Comparison of ENCODE assay signal across 24 cellular contexts in the genomic region with DNA sequence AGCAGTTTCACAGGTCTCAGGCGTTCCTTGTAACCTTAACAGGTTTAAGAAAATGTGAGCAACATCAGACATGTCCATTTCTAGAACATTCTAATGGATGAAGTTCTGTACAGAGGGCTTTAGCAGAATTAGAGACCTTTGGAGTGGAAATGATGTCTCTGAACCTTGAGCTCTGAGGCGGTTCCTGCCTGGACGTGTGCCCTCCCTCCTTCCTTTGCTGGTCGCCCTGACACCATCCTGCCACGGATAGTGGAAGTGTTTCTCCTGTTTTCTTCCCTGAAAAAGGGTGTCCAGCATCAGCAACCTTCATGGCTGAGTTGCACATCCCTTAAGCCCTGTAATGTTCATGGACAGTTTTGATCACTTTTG. TPM values are rescaled to one million over a fixed set of nuclear protein-coding genes. Genes with fewer than 3 reads are reported as not detected.
DNase-seq lines count a peak whose midpoint lies in the region; ATAC-seq, FAIRE-seq and TF ChIP-seq lines count a peak whose summit lies in the region.
"Had no signal": no experiment of that assay in that cellular context is flagged by ENCODE, and none has a peak within 500 bp of the region (broad histone marks: within the 10 kb centered on the region; RNA-seq: fewer than 3 reads in every experiment).

No MANE protein-coding gene starts in this region.

- peaks cover 6% of the 10 kb centered on the region for H3K4me1 Mint-ChIP-seq in CD4-positive, alpha-beta T cell (ENCODE audit: low read depth)
- H3K4me1 Mint-ChIP-seq in activated T-helper 1 cell treated with anti-CD3 and anti-CD28 coated beads, Interleukin-12 subunit alpha, Interleukin-12 subunit beta, Interleukin-2, Interleukin-4 antibody, amounts not matched to agents 30 ng/mL and 10 ng/mL and 1 ng/mL, durations not matched to agents 14 hours and 24 hours and 36 hours (ENCODE audit: low read depth), result peaks cover 6% of the 10 kb centered on the region

- H3K36me3 Mint-ChIP-seq in CD4-positive, alpha-beta T cell (ENCODE audit: low read depth), result no peaks in the 10 kb centered on the region
- H3K36me3 Mint-ChIP-seq in activated T-helper 1 cell treated with anti-CD3 and anti-CD28 coated beads, Interleukin-12 subunit alpha, Interleukin-12 subunit beta, Interleukin-2, Interleukin-4 antibody, amounts not matched to agents 30 ng/mL and 10 ng/mL and 1 ng/mL, durations not matched to agents 14 hours and 24 hours and 36 hours (ENCODE audit: low read depth), result peaks cover 5% of the 10 kb centered on the region
- H3K36me3 Mint-ChIP-seq: naive B cell had no signal

- peaks cover 3% of the 10 kb centered on the region for H3K79me1 ChIP-seq in mesenchymal stem cell (replicated peaks; ENCODE audit: low read length, poor library complexity, severe bottlenecking)

- H3K36me3 ChIP-seq in mammary epithelial cell (ENCODE audit: insufficient read depth, low read length) (no peaks in the 10 kb centered on the region), liver (ENCODE audit: control insufficient read depth in 4 of 4, insufficient read depth in 3 of 4, low read depth in 1 of 4, low read length in 3 of 4) (peaks cover 0 to 3% (median 2%) of the 10 kb centered on the region in 4 donors), small intestine (ENCODE audit: control insufficient read depth in 2 of 2, insufficient read depth in 2 of 2, low read length in 2 of 2) (peaks cover 0 to 2% of the 10 kb centered on the region in 2 donors), mesenchymal stem cell (ENCODE audit: control insufficient read depth in 1 of 2, insufficient read depth in 2 of 2, low read depth in 1 of 2, low read length in 2 of 2) (peaks cover 8 to 29% of the 10 kb centered on the region in 2 experiments)
- H3K36me3 ChIP-seq: ovary had no signal

- H3K9me3 ChIP-seq in CD4-positive, alpha-beta T cell (ENCODE audit: control insufficient read depth, low read length), result no peaks in the 10 kb centered on the region
- H3K9me3 ChIP-seq in mammary epithelial cell (replicated peaks; ENCODE audit: insufficient read depth, low read length) (no peaks in the 10 kb centered on the region), liver (ENCODE audit: control insufficient read depth in 4 of 4, low read length in 3 of 4) (no peaks in the 10 kb centered on the region), small intestine (ENCODE audit: control insufficient read depth, low read depth) (no peaks in the 10 kb centered on the region), mesenchymal stem cell (ENCODE audit: control insufficient read depth, low read length) (no peaks in the 10 kb centered on the region)
- H3K9me3 ChIP-seq: ovary had no signal

- H3K27ac ChIP-seq in CD4-positive, alpha-beta T cell (ENCODE audit: low read depth, low read length), result no peak overlapping the region
- no peak overlapping the region for H3K27ac ChIP-seq in mammary epithelial cell (ENCODE audit: insufficient read depth, low read depth, low read length)
- peak overlapping the region; percentile 23 to 56 for H3K27ac ChIP-seq in liver (ENCODE audit: low read depth in 1 of 2, low read length in 2 of 2)
- H3K27ac ChIP-seq in small intestine (ENCODE audit: low read depth in 1 of 2, low read length in 1 of 2), result peak overlapping the region; percentile 11 to 87
- no peak overlapping the region for H3K27ac ChIP-seq in mesenchymal stem cell (ENCODE audit: low read length, poor library complexity, severe bottlenecking)
- H3K27ac ChIP-seq: C4-2B, foreskin keratinocyte, ovary, PC-9, VCaP had no signal

- peak overlapping the region; percentile 45 for H3K4me3 Mint-ChIP-seq in CD4-positive, alpha-beta T cell
- H3K4me3 Mint-ChIP-seq in activated T-helper 1 cell treated with anti-CD3 and anti-CD28 coated beads, Interleukin-12 subunit alpha, Interleukin-12 subunit beta, Interleukin-2, Interleukin-4 antibody, amounts not matched to agents 30 ng/mL and 10 ng/mL and 1 ng/mL, durations not matched to agents 14 hours and 24 hours and 36 hours, result no peak overlapping the region
- H3K4me3 Mint-ChIP-seq: activated CD4-positive, alpha-beta T cell treated with anti-CD3 and anti-CD28 coated beads, Interleukin-2, amount 10 ng/mL, durations not matched to agents 24 days and 14 days; activated T-cell treated with anti-CD3 and anti-CD28 coated beads, Interleukin-2, amount 50 U/mL, for 24 hours; brain; IgD-negative memory B cell; type B pancreatic cell had no signal

- no peaks in the 10 kb centered on the region for H3K27me3 ChIP-seq in CD4-positive, alpha-beta T cell (ENCODE audit: control insufficient read depth, insufficient read depth, low read length)
- H3K27me3 ChIP-seq in mammary epithelial cell (ENCODE audit: insufficient read depth, low read length) (no peaks in the 10 kb centered on the region), liver (ENCODE audit: control insufficient read depth in 4 of 4, insufficient read depth in 4 of 4, low read length in 3 of 4) (no peaks in the 10 kb centered on the region), small intestine (ENCODE audit: control insufficient read depth in 2 of 2, insufficient read depth in 2 of 2, low read length in 2 of 2) (no peaks in the 10 kb centered on the region), mesenchymal stem cell (ENCODE audit: control insufficient read depth in 1 of 2, insufficient read depth in 1 of 2, low read length in 2 of 2) (no peaks in the 10 kb centered on the region)
- H3K27me3 ChIP-seq: foreskin keratinocyte, ovary had no signal

- TF ChIP-seq CTCF in CD4-positive, alpha-beta T cell (IDR thresholded peaks at IDR 0.05), result no peak
- TF ChIP-seq CTCF in mammary epithelial cell (conservative IDR thresholded peaks at IDR 0.05 in 1 of 2, IDR thresholded peaks at IDR 0.05 in 1 of 2; ENCODE audit: extremely low read depth in 1 of 2, insufficient read depth in 1 of 2, low read depth in 1 of 2, low read length in 2 of 2) (no peak), liver (IDR thresholded peaks at IDR 0.05; ENCODE audit: low read depth, low read length, missing input control) (no peak)

- no TSS peak for BruUV-seq in mammary epithelial cell (replicated peaks; lab: Mats Ljungman, UMichigan)

- TF ChIP-seq RAD21 in liver (IDR thresholded peaks at IDR 0.05), result no peak

- H3K9ac ChIP-seq in mammary epithelial cell (ENCODE audit: insufficient read depth, low read length), result no peak overlapping the region
- H3K9ac ChIP-seq in liver (ENCODE audit: low read depth in 1 of 2, low read length in 2 of 2), result no peak overlapping the region
- no peak overlapping the region for H3K9ac ChIP-seq in mesenchymal stem cell (ENCODE audit: low read length)

- H3K4me1 ChIP-seq in mammary epithelial cell (ENCODE audit: insufficient read depth, low read length) (peaks cover 13% of the 10 kb centered on the region), liver (ENCODE audit: control insufficient read depth in 4 of 4, insufficient read depth in 4 of 4, low read length in 3 of 4) (peaks cover 0 to 15% (median 8%) of the 10 kb centered on the region in 4 donors), small intestine (ENCODE audit: control insufficient read depth in 2 of 2, insufficient read depth in 1 of 2, low read depth in 1 of 2, low read length in 1 of 2) (peaks cover 0 to 2% of the 10 kb centered on the region in 2 donors), mesenchymal stem cell (ENCODE audit: control insufficient read depth, insufficient read depth, low read depth, low read length) (peaks cover 11% of the 10 kb centered on the region)
- H3K4me1 ChIP-seq: foreskin keratinocyte had no signal

- no peak overlapping the region for H2AK5ac ChIP-seq in mesenchymal stem cell (ENCODE audit: low read length, severe bottlenecking)

- H3K9me3 Mint-ChIP-seq in CD4-positive, alpha-beta T cell, result no peaks in the 10 kb centered on the region
- H3K9me3 Mint-ChIP-seq in activated T-helper 1 cell treated with anti-CD3 and anti-CD28 coated beads, Interleukin-12 subunit alpha, Interleukin-12 subunit beta, Interleukin-2, Interleukin-4 antibody, amounts not matched to agents 30 ng/mL and 10 ng/mL and 1 ng/mL, durations not matched to agents 14 hours and 24 hours and 36 hours, result no peaks in the 10 kb centered on the region
- H3K9me3 Mint-ChIP-seq: type B pancreatic cell had no signal

- no peak for ATAC-seq in CD4-positive, alpha-beta T cell (ENCODE audit: poor library complexity)
- no peak for ATAC-seq in HG02798 (IDR thresholded peaks at IDR 0.05; ENCODE audit: poor library complexity, unreplicated experiment)
- ATAC-seq: foreskin keratinocyte had no signal

- no peak overlapping the region for H3K23ac ChIP-seq in mesenchymal stem cell (ENCODE audit: low read length in 2 of 2)

- H3K4me2 ChIP-seq in mammary epithelial cell (ENCODE audit: insufficient read depth, low read depth, low read length) (peak overlapping the region; percentile 65), mesenchymal stem cell (ENCODE audit: low read length, poor library complexity, severe bottlenecking) (no peak overlapping the region)
- H3K4me2 ChIP-seq: PC-9 had no signal

- dilution Hi-C loops in mammary epithelial cell (cut with HindIII; ENCODE audit: low sequenced_read_pairs), result no loop called here

- WGBS in mammary epithelial cell (ENCODE audit: low coverage, missing lambda C conversion rate), result 54% methylated on average over 4 of the region's 5 CpGs
- WGBS in liver, result 32% methylated on average over 5 of the region's 5 CpGs
- WGBS in small intestine, 3 donors, result 5 to 49% (median 35%) methylated on average over 5 of the region's 5 CpGs
- 99% methylated on average over 4 of the region's 5 CpGs for WGBS in mesenchymal stem cell

- H3K18ac ChIP-seq in mesenchymal stem cell (ENCODE audit: low read depth in 1 of 2, low read length in 2 of 2), result no peak overlapping the region

- in situ Hi-C loops in mammary epithelial cell (cut with MboI; ENCODE audit: low sequenced_read_pairs in 2 of 2) (no loop called here), G401 (cut with HindIII; ENCODE audit: low sequenced_read_pairs) (no loop called here)

- H3K14ac ChIP-seq in mesenchymal stem cell (ENCODE audit: low read length in 2 of 2), result no peak overlapping the region

- no peak for FAIRE-seq in small intestine (lab: Jason Lieb, UNC)
- FAIRE-seq: GM12891 had no signal

- no peak overlapping the region for H2BK15ac ChIP-seq in mesenchymal stem cell (ENCODE audit: low read depth, poor library complexity, severe bottlenecking)

- H2AFZ ChIP-seq in mammary epithelial cell (ENCODE audit: low read depth, low read length), result peak overlapping the region; percentile 34
- no peak overlapping the region for H2AFZ ChIP-seq in mesenchymal stem cell (ENCODE audit: low read depth, low read length)
- H2AFZ ChIP-seq: PC-9 had no signal

- no peak overlapping the region for H4K8ac ChIP-seq in mesenchymal stem cell (ENCODE audit: low read length)

- H2BK120ac ChIP-seq in mesenchymal stem cell (ENCODE audit: low read depth, low read length), result no peak overlapping the region

- no peak for DNase-seq in CD4-positive, alpha-beta T cell
- no peak for DNase-seq in mammary epithelial cell
- DNase-seq in small intestine, result peak; percentile 79
- DNase-seq in activated T-helper 1 cell treated with anti-CD3 and anti-CD28 coated beads, Interleukin-12 subunit alpha, Interleukin-12 subunit beta, Interleukin-2, Interleukin-4 antibody, amounts not matched to agents 30 ng/mL and 10 ng/mL and 1 ng/mL, durations not matched to agents 14 hours and 24 hours and 36 hours (ENCODE audit: low spot score), result no peak
- DNase-seq in G401 (ENCODE audit: low spot score), result no peak
- no peak for DNase-seq in mesenchymal stem cell
- DNase-seq: activated CD4-positive, alpha-beta T cell treated with anti-CD3 and anti-CD28 coated beads, Interleukin-2, amount 10 ng/mL, durations not matched to agents 24 days and 14 days; activated T-cell treated with anti-CD3 and anti-CD28 coated beads, Interleukin-2, amount 50 U/mL, for 24 hours; effector CD4-positive, alpha-beta T cell; EL; foreskin keratinocyte; GOT3; naive B cell; ovary; PC-9; retina had no signal

- no peak overlapping the region for H3K27ac Mint-ChIP-seq in CD4-positive, alpha-beta T cell
- no peak overlapping the region for H3K27ac Mint-ChIP-seq in activated T-helper 1 cell treated with anti-CD3 and anti-CD28 coated beads, Interleukin-12 subunit alpha, Interleukin-12 subunit beta, Interleukin-2, Interleukin-4 antibody, amounts not matched to agents 30 ng/mL and 10 ng/mL and 1 ng/mL, durations not matched to agents 14 hours and 24 hours and 36 hours
- H3K27ac Mint-ChIP-seq: activated CD4-positive, alpha-beta T cell treated with anti-CD3 and anti-CD28 coated beads, Interleukin-2, amount 10 ng/mL, durations not matched to agents 24 days and 14 days; IgD-negative memory B cell; type B pancreatic cell had no signal

- no peaks in the 10 kb centered on the region for H3K79me2 ChIP-seq in mammary epithelial cell (ENCODE audit: insufficient read depth, low read length)

- H4K20me1 ChIP-seq in mammary epithelial cell (ENCODE audit: insufficient read depth, low read length), result no peaks in the 10 kb centered on the region

- intact Hi-C loops in CD4-positive, alpha-beta T cell (cut with DNase I, micrococcal nuclease), result no loop called here
- intact Hi-C loops in mammary epithelial cell (cut with micrococcal nuclease), result no loop called here
- intact Hi-C loops in activated T-helper 1 cell treated with anti-CD3 and anti-CD28 coated beads, Interleukin-12 subunit alpha, Interleukin-12 subunit beta, Interleukin-2, Interleukin-4 antibody, amounts not matched to agents 30 ng/mL and 10 ng/mL and 1 ng/mL, durations not matched to agents 14 hours and 24 hours and 36 hours (cut with micrococcal nuclease), result no loop called here

- POLR2A ChIA-PET in CD4-positive, alpha-beta T cell (lab: Charles Lee), result interaction anchor here (1.0 to 1.5 kb wide), 2 partner anchors 18 to 55 kb away, joined by 3 to 4 read pairs; a partner anchor contains a TSS

- no peak overlapping the region for H3K4ac ChIP-seq in mesenchymal stem cell (ENCODE audit: low read depth in 1 of 2, low read length in 2 of 2)

- CTCF ChIA-PET in CD4-positive, alpha-beta T cell (lab: Charles Lee), result no interaction called here
- CTCF ChIA-PET in mammary epithelial cell (lab: Charles Lee; ENCODE audit: low non-redundant PET), result interaction anchor here (0.6 to 0.9 kb wide), 3 partner anchors 16 to 58 kb away, joined by 3 to 10 read pairs (median 5); a partner anchor contains a TSS

- no peak overlapping the region for H2BK12ac ChIP-seq in mesenchymal stem cell (ENCODE audit: low read length in 2 of 2)

- H2BK5ac ChIP-seq in mesenchymal stem cell (ENCODE audit: low read depth, low read length, poor library complexity, severe bottlenecking), result no peak overlapping the region

- H3K4me3 ChIP-seq in mammary epithelial cell (replicated peaks in 1 of 3; ENCODE audit: insufficient read depth in 1 of 3, low read depth in 2 of 3, low read length in 3 of 3) (peak overlapping the region in 1 of 3 experiments; percentile 6), liver (ENCODE audit: low read depth in 1 of 3, low read length in 3 of 3) (peak overlapping the region in 2 of 3 donors; percentile 30 to 42), small intestine (ENCODE audit: low read depth in 1 of 2, low read length in 2 of 2) (peak overlapping the region in 1 of 2 donors; percentile 38), mesenchymal stem cell (ENCODE audit: insufficient read depth in 1 of 2, low read depth in 1 of 2, low read length in 2 of 2) (no peak overlapping the region)
- H3K4me3 ChIP-seq: ovary, PC-9 had no signal

- no peak overlapping the region for H4K91ac ChIP-seq in mesenchymal stem cell (ENCODE audit: low read length)

- H3K27me3 Mint-ChIP-seq in CD4-positive, alpha-beta T cell, result no peaks in the 10 kb centered on the region
- no peaks in the 10 kb centered on the region for H3K27me3 Mint-ChIP-seq in activated T-helper 1 cell treated with anti-CD3 and anti-CD28 coated beads, Interleukin-12 subunit alpha, Interleukin-12 subunit beta, Interleukin-2, Interleukin-4 antibody, amounts not matched to agents 30 ng/mL and 10 ng/mL and 1 ng/mL, durations not matched to agents 14 hours and 24 hours and 36 hours (ENCODE audit: insufficient read depth)
- H3K27me3 Mint-ChIP-seq: activated CD4-positive, alpha-beta T cell treated with anti-CD3 and anti-CD28 coated beads, Interleukin-2, amount 10 ng/mL, durations not matched to agents 24 days and 14 days; activated T-cell treated with anti-CD3 and anti-CD28 coated beads, Interleukin-2, amount 50 U/mL, for 24 hours; IgD-negative memory B cell; naive B cell; type B pancreatic cell had no signal

RNA-seq across cellular contexts. Expression of a gene that starts 11.1 kb away (rescaled TPM):
- total RNA-seq in CD4-positive, alpha-beta T cell, result 1 to 10 TPM; 4.4 to 7.1 TPM
- total RNA-seq in mammary epithelial cell (10 to 100 TPM in 1 of 2 donors, 1 to 10 TPM in 1; 2.2 to 11.2 TPM), liver (1 to 10 TPM; 3.3 to 3.6 TPM)
- polyA plus RNA-seq in mammary epithelial cell (6.4 TPM), liver (1 to 10 TPM; 1.6 to 3.5 TPM), small intestine (10 to 100 TPM in 1 of 3 donors, 1 to 10 TPM in 2; 6.5 to 17.0 (median 6.8) TPM)
- 3.5 TPM for polyA minus RNA-seq in mammary epithelial cell
- 15.1 and 16.1 TPM in 2 replicates for total RNA-seq in activated T-helper 1 cell treated with anti-CD3 and anti-CD28 coated beads, Interleukin-12 subunit alpha, Interleukin-12 subunit beta, Interleukin-2, Interleukin-4 antibody, amounts not matched to agents 30 ng/mL and 10 ng/mL and 1 ng/mL, durations not matched to agents 14 hours and 24 hours and 36 hours
- total RNA-seq in G401 (2014; rRNA removed; shearing (Covaris generic)), result 2.9 and 7.3 TPM in 2 replicates
- polyA plus RNA-seq in mesenchymal stem cell (2013, experiment 1 of 2), result 9.7 TPM
- 8.6 TPM for polyA plus RNA-seq in mesenchymal stem cell (2013, experiment 2 of 2)

RNA-seq across cellular contexts. Expression of a gene that starts 11.3 kb away (rescaled TPM):
- total RNA-seq in CD4-positive, alpha-beta T cell, result 10 to 100 TPM; 54.7 to 55.9 TPM
- 100 to 1,000 TPM in 1 of 2 donors, 10 to 100 TPM in 1; 99.1 to 104 TPM for total RNA-seq in mammary epithelial cell
- 94.9 TPM for polyA plus RNA-seq in mammary epithelial cell
- polyA minus RNA-seq in mammary epithelial cell, result 53.5 TPM
- total RNA-seq in liver, result 10 to 100 TPM; 31.7 to 36.7 TPM
- 10 to 100 TPM; 25.7 to 32.9 TPM for polyA plus RNA-seq in liver
- 100 to 1,000 TPM in 2 of 3 donors, 10 to 100 TPM in 1; 95.3 to 202 (median 181) TPM for polyA plus RNA-seq in small intestine
- 85.7 and 87.7 TPM in 2 replicates for total RNA-seq in activated T-helper 1 cell treated with anti-CD3 and anti-CD28 coated beads, Interleukin-12 subunit alpha, Interleukin-12 subunit beta, Interleukin-2, Interleukin-4 antibody, amounts not matched to agents 30 ng/mL and 10 ng/mL and 1 ng/mL, durations not matched to agents 14 hours and 24 hours and 36 hours
- total RNA-seq in G401 (2014; rRNA removed; shearing (Covaris generic)), result 198 and 238 TPM in 2 replicates
- polyA plus RNA-seq in mesenchymal stem cell (2013, experiment 1 of 2), result 46.7 TPM
- polyA plus RNA-seq in mesenchymal stem cell (2013, experiment 2 of 2), result 45.2 TPM

RNA-seq across cellular contexts. Expression of a gene that starts 17.7 kb away (rescaled TPM):
- 10 to 100 TPM; 58.9 to 62.8 TPM for total RNA-seq in CD4-positive, alpha-beta T cell
- 10 to 100 TPM; 38.5 to 72.0 TPM for total RNA-seq in mammary epithelial cell
- 42.1 TPM for polyA plus RNA-seq in mammary epithelial cell
- 13.5 TPM for polyA minus RNA-seq in mammary epithelial cell
- 10 to 100 TPM; 25.1 to 68.4 TPM for total RNA-seq in liver
- 10 to 100 TPM; 43.6 to 81.2 TPM for polyA plus RNA-seq in liver
- polyA plus RNA-seq in small intestine, result 100 to 1,000 TPM; 100 to 239 (median 169) TPM
- 93.9 and 99.6 TPM in 2 replicates for total RNA-seq in activated T-helper 1 cell treated with anti-CD3 and anti-CD28 coated beads, Interleukin-12 subunit alpha, Interleukin-12 subunit beta, Interleukin-2, Interleukin-4 antibody, amounts not matched to agents 30 ng/mL and 10 ng/mL and 1 ng/mL, durations not matched to agents 14 hours and 24 hours and 36 hours
- 57.2 and 58.8 TPM in 2 replicates for total RNA-seq in G401 (2014; rRNA removed; shearing (Covaris generic))
- polyA plus RNA-seq in mesenchymal stem cell (2013, experiment 1 of 2), result 21.1 TPM
- 23.0 TPM for polyA plus RNA-seq in mesenchymal stem cell (2013, experiment 2 of 2)

RNA-seq across cellular contexts. Expression of a gene that starts 32.7 kb away (rescaled TPM):
- total RNA-seq in CD4-positive, alpha-beta T cell, result 10 to 100 TPM; 26.1 to 28.3 TPM
- total RNA-seq in mammary epithelial cell (1 to 10 TPM; 6.8 to 7.4 TPM), liver (10 to 100 TPM in 1 of 2 donors, 1 to 10 TPM in 1; 5.9 to 11.3 TPM)
- polyA plus RNA-seq in mammary epithelial cell (3.2 TPM), liver (1 to 10 TPM; 4.6 to 7.8 TPM), small intestine (10 to 100 TPM in 2 of 3 donors, 1 to 10 TPM in 1; 9.2 to 42.7 (median 29.7) TPM)
- polyA minus RNA-seq in mammary epithelial cell, result 0.36 TPM
- 14.1 and 15.2 TPM in 2 replicates for total RNA-seq in activated T-helper 1 cell treated with anti-CD3 and anti-CD28 coated beads, Interleukin-12 subunit alpha, Interleukin-12 subunit beta, Interleukin-2, Interleukin-4 antibody, amounts not matched to agents 30 ng/mL and 10 ng/mL and 1 ng/mL, durations not matched to agents 14 hours and 24 hours and 36 hours
- total RNA-seq in G401 (2014; rRNA removed; shearing (Covaris generic)), result 94.8 and 114 TPM in 2 replicates
- polyA plus RNA-seq in mesenchymal stem cell (2013, experiment 1 of 2), result 6.6 TPM
- polyA plus RNA-seq in mesenchymal stem cell (2013, experiment 2 of 2), result 6.9 TPM

RNA-seq across cellular contexts. Expression of a gene that starts 51.9 kb away (rescaled TPM):
- total RNA-seq in CD4-positive, alpha-beta T cell, result 10 to 100 TPM; 18.5 to 21.8 TPM
- total RNA-seq in mammary epithelial cell, result 1 to 10 TPM; 4.3 to 8.0 TPM
- polyA plus RNA-seq in mammary epithelial cell, result 3.5 TPM
- polyA minus RNA-seq in mammary epithelial cell, result 2.7 TPM
- 1 to 10 TPM; 3.6 to 4.5 TPM for total RNA-seq in liver
- 1 to 10 TPM; 3.8 to 7.2 TPM for polyA plus RNA-seq in liver
- 10 to 100 TPM; 14.4 to 48.5 (median 43.2) TPM for polyA plus RNA-seq in small intestine
- 4.9 and 5.9 TPM in 2 replicates for total RNA-seq in activated T-helper 1 cell treated with anti-CD3 and anti-CD28 coated beads, Interleukin-12 subunit alpha, Interleukin-12 subunit beta, Interleukin-2, Interleukin-4 antibody, amounts not matched to agents 30 ng/mL and 10 ng/mL and 1 ng/mL, durations not matched to agents 14 hours and 24 hours and 36 hours
- 7.3 and 7.6 TPM in 2 replicates for total RNA-seq in G401 (2014; rRNA removed; shearing (Covaris generic))
- 17.6 TPM for polyA plus RNA-seq in mesenchymal stem cell (2013, experiment 1 of 2)
- polyA plus RNA-seq in mesenchymal stem cell (2013, experiment 2 of 2), result 17.7 TPM

Comparison
In these comparisons a context has a peak if more than half of its experiments do, and no peak if none do; other contexts are left out.
1. H3K27ac ChIP-seq: peak in liver (2 of 2) and small intestine (2 of 2); none in CD4-positive, alpha-beta T cell (single experiment), mammary epithelial cell (single experiment) and mesenchymal stem cell (single experiment).
2. H3K4me3 ChIP-seq: peak in liver (2 of 3); none in mesenchymal stem cell (0 of 2).